17 cellular contexts compared by ENCODE assay signal in genomic region chr10:74643586-74643956, GRCh38.
DNase-seq lines count a peak whose midpoint lies in the region; ATAC-seq and TF ChIP-seq lines count a peak whose summit lies in the region.
"Had no signal": no experiment of that assay in that cellular context is flagged by ENCODE, and none has a peak within 500 bp of the region (broad histone marks: within the 10 kb centered on the region; RNA-seq: fewer than 3 reads in every experiment).

No MANE protein-coding gene starts in this region.

- no peak for ATAC-seq in GM18517 (IDR thresholded peaks at IDR 0.05; ENCODE audit: unreplicated experiment)
- no peak for ATAC-seq in HG02970 (IDR thresholded peaks at IDR 0.05; ENCODE audit: low FRiP score, unreplicated experiment)
- ATAC-seq in HG03196 (IDR thresholded peaks at IDR 0.05; ENCODE audit: unreplicated experiment) = no peak

- H3K4me3 ChIP-seq in fibroblast of villous mesenchyme (ENCODE audit: low read depth, low read length) = no peak overlapping the region
- H3K4me3 ChIP-seq: HAP-1 had no signal

- TF ChIP-seq CTCF in fibroblast of villous mesenchyme (IDR thresholded peaks at IDR 0.05; ENCODE audit: insufficient read depth, low read depth, low read length) = no peak

- peak; percentile 33 for DNase-seq in D341Med (ENCODE audit: low spot score)
- peak; percentile 7 for DNase-seq in HT-29 (ENCODE audit: low spot score)
- peak; percentile 93 for DNase-seq in NCI-H82 treated with DMSO at 0.1 percent for 48 hours (lab: John Stamatoyannopoulos, UW; ENCODE audit: unreplicated experiment)
- peak; percentile 1 for DNase-seq in fibroblast of villous mesenchyme (ENCODE audit: low read depth)
- DNase-seq: AML-193; C1 segment of cervical spinal cord; CD8-positive, alpha-beta memory T cell; Kasumi-1; NCI-H1092 treated with DMSO at 0.1 percent for 48 hours; NCI-H1436 treated with DMSO at 0.1 percent for 48 hours; NCI-H1930; NCI-H226; Right ventricle myocardium superior had no signal

Comparison
In these comparisons a context has a peak if more than half of its experiments do, and no peak if none do; other contexts are left out.
1. DNase-seq: peak in every context shown above with its lines; median percentile 93 in NCI-H82 treated with DMSO at 0.1 percent for 48 hours; 33 in D341Med; 7 in HT-29; 1 in fibroblast of villous mesenchyme.